In the genomic region with DNA sequence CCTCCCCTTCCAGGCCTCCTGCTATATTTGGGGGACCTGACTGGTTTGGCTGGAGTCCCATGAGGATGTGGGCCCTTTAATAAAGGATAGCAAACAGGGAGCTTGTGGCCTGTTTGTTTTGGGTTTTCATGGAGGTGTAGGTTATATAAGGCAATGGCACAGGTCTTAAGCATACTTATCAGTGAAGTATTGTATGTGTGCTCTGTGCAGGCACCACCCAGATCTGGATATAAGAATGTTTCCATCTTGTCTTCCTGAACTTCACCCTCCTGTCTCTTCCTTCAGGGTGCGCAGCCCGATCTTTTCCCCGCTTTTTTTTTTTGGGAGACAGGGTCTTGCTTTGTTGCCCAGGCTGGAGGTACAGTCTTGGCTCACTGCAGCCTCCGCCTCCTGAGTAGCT, we compare ENCODE assay signal across 27 cellular contexts. TPM values are rescaled to one million over a fixed set of nuclear protein-coding genes. Genes with fewer than 3 reads are reported as not detected.
A peak's percentile ranks its signal among the peaks of the same experiment; 100 is the strongest.
DNase-seq lines count a peak whose midpoint lies in the region; ATAC-seq and TF ChIP-seq lines count a peak whose summit lies in the region.
"Had no signal": no experiment of that assay in that cellular context is flagged by ENCODE, and none has a peak within 500 bp of the region (broad histone marks: within the 10 kb centered on the region; RNA-seq: fewer than 3 reads in every experiment).

No MANE protein-coding gene starts in this region.

- ATAC-seq in T-cell (replicated peaks in 1 of 4) = no peak
- no peak for ATAC-seq in effector memory CD8-positive, alpha-beta T cell (replicated peaks)
- peak; percentile 10 for ATAC-seq in mucosa of descending colon
- ATAC-seq in GM21390 (IDR thresholded peaks at IDR 0.05; ENCODE audit: unreplicated experiment) = no peak

- H3K4me1 Mint-ChIP-seq in T-cell (peaks cover 2 to 4% (median 3%) of the 10 kb centered on the region in 3 donors), CD14-positive monocyte (peaks cover 17% of the 10 kb centered on the region)
- no peaks in the 10 kb centered on the region for H3K4me1 Mint-ChIP-seq in effector memory CD8-positive, alpha-beta T cell (ENCODE audit: low read depth in 2 of 2)

- TF ChIP-seq CTCF in mucosa of descending colon (IDR thresholded peaks at IDR 0.05) (no peak), stomach (IDR thresholded peaks at IDR 0.05) (no peak), CD14-positive monocyte (IDR thresholded peaks at IDR 0.05) (no peak)

- WGBS in stomach, 5 donors = 43 to 68% (median 60%) methylated on average over 4 of the region's 4 CpGs

- TF ChIP-seq EP300 in stomach (IDR thresholded peaks at IDR 0.05) = no peak

- H3K4me3 ChIP-seq in mucosa of descending colon (no peak overlapping the region), stomach (no peak overlapping the region)
- H3K4me3 ChIP-seq: A549; BLaER1 treated with 17β-estradiol and CSF1 and Interleukin-3, amounts not matched to agents 10 nM and 100 nM; GM23248; MG63; PC-9 had no signal

- CTCF ChIA-PET in T-cell (lab: Charles Lee) = interaction anchor here in 1 of 2 donors (0.6 kb wide), 1 partner anchor 25 kb away, joined by 4 read pairs; no protein-coding TSS in a partner anchor

- H3K4me3 Mint-ChIP-seq in T-cell (no peak overlapping the region), CD14-positive monocyte (no peak overlapping the region)
- no peak overlapping the region for H3K4me3 Mint-ChIP-seq in effector memory CD8-positive, alpha-beta T cell
- H3K4me3 Mint-ChIP-seq: CD4-positive, alpha-beta memory T cell had no signal

- peak overlapping the region; percentile 13 to 51 (median 46) for H3K27ac ChIP-seq in stomach
- H3K27ac ChIP-seq: A549; BLaER1 treated with 17β-estradiol and CSF1 and Interleukin-3, amounts not matched to agents 10 nM and 100 nM; GM23248; PC-9 had no signal

- H3K9me3 Mint-ChIP-seq in T-cell (no peaks in the 10 kb centered on the region), CD14-positive monocyte (peaks cover 0 to 3% (median 0%) of the 10 kb centered on the region in 7 donors)
- H3K9me3 Mint-ChIP-seq in effector memory CD8-positive, alpha-beta T cell = no peaks in the 10 kb centered on the region
- H3K9me3 Mint-ChIP-seq: CD4-positive, alpha-beta memory T cell had no signal

- POLR2A ChIA-PET in T-cell (lab: Charles Lee) = no interaction called here

- H3K4me1 ChIP-seq in mucosa of descending colon (ENCODE audit: low read depth) (no peaks in the 10 kb centered on the region), stomach (peaks cover 0 to 28% (median 18%) of the 10 kb centered on the region in 4 donors)
- H3K4me1 ChIP-seq: A549 had no signal

- H3K27me3 Mint-ChIP-seq in T-cell (no peaks in the 10 kb centered on the region), CD14-positive monocyte (ENCODE audit: low read depth in 3 of 3) (peaks cover 0 to 6% (median 2%) of the 10 kb centered on the region in 3 donors)
- H3K27me3 Mint-ChIP-seq in effector memory CD8-positive, alpha-beta T cell = no peaks in the 10 kb centered on the region
- H3K27me3 Mint-ChIP-seq: CD4-positive, alpha-beta memory T cell had no signal

- no peaks in the 10 kb centered on the region for H3K27me3 ChIP-seq in stomach
- H3K27me3 ChIP-seq: BLaER1 treated with 17β-estradiol and CSF1 and Interleukin-3, amounts not matched to agents 10 nM and 100 nM; MG63 had no signal

- DNase-seq in T-cell (no peak), mucosa of descending colon (no peak), stomach (no peak), KG1 (lab: John Stamatoyannopoulos, UW) (no peak), HUDEP-2 (lab: John Stamatoyannopoulos, UW; ENCODE audit: unreplicated experiment in 76 of 76) (no peak), CD14-positive monocyte (ENCODE audit: low spot score) (no peak)
- no peak for DNase-seq in effector memory CD8-positive, alpha-beta T cell
- DNase-seq: AML-193; CD4-positive, alpha-beta memory T cell; COR-L47; GF-D8; GM23248; KBM-7; MG63; NCI-H1105 treated with DMSO at 0.1 percent for 48 hours; NCI-H146; NCI-H1930; NCI-H446; NCI-H524 treated with DMSO at 0.1 percent for 48 hours; NCI-H82; NK-92 treated with Interleukin-12 subunit alpha and Interleukin-12 subunit beta, amount 100 ng/mL, for 24 hours; PC-9; SHP77 treated with DMSO at 0.1 percent for 48 hours had no signal

- intact Hi-C loops in mucosa of descending colon (cut with DNase I, micrococcal nuclease) = no loop called here
- intact Hi-C loops in stomach (cut with DNase I; ENCODE audit: low total_unique reads) = no loop called here
- intact Hi-C loops in CD14-positive monocyte (cut with micrococcal nuclease) = no loop called here

- H3K36me3 ChIP-seq in mucosa of descending colon (ENCODE audit: low read depth) (peaks cover 10% of the 10 kb centered on the region), stomach (peaks cover 36 to 47% (median 46%) of the 10 kb centered on the region in 4 donors)

- no peak for TF ChIP-seq POLR2A in stomach (IDR thresholded peaks at IDR 0.05)

- H3K27ac Mint-ChIP-seq in T-cell (peak overlapping the region; percentile 8 to 51), CD14-positive monocyte (peak overlapping the region in 2 of 7 donors; percentile 10 to 48)
- H3K27ac Mint-ChIP-seq in effector memory CD8-positive, alpha-beta T cell = peak overlapping the region; percentile 11 to 83

- H3K36me3 Mint-ChIP-seq in T-cell (peaks cover 18% of the 10 kb centered on the region), CD14-positive monocyte (peaks cover 44 to 47% of the 10 kb centered on the region in 2 donors)
- H3K36me3 Mint-ChIP-seq in effector memory CD8-positive, alpha-beta T cell (ENCODE audit: insufficient read depth) = peaks cover 15% of the 10 kb centered on the region

- H3K9me3 ChIP-seq in mucosa of descending colon (no peaks in the 10 kb centered on the region), stomach (no peaks in the 10 kb centered on the region)
- H3K9me3 ChIP-seq: A549; BLaER1 treated with 17β-estradiol and CSF1 and Interleukin-3, amounts not matched to agents 10 nM and 100 nM; MG63 had no signal

RNA-seq across cellular contexts. Expression of a gene that starts 10.6 kb away (rescaled TPM):
- total RNA-seq in T-cell (under 1 TPM in 3 of 5 donors, not detected in 2; 0.14 to 0.62 (median 0.25) TPM), mucosa of descending colon (1 to 10 TPM; 3.0 to 5.3 (median 3.6) TPM), stomach (not detected)
- polyA plus RNA-seq in stomach (1 to 10 TPM in 1 of 3 donors, not detected in 2; 1.0 TPM), CD14-positive monocyte (not detected)
- total RNA-seq: RPMI7951 had no signal
- polyA plus RNA-seq: GM23248 had no signal

RNA-seq across cellular contexts. Expression of a gene that starts 26.9 kb away (rescaled TPM):
- total RNA-seq in T-cell (10 to 100 TPM; 15.3 to 37.9 (median 28.5) TPM), mucosa of descending colon (100 to 1,000 TPM; 219 to 286 (median 273) TPM), stomach (100 to 1,000 TPM in 2 of 5 donors, 10 to 100 TPM in 3; 47.5 to 334 (median 94.8) TPM)
- polyA plus RNA-seq in stomach (100 to 1,000 TPM in 1 of 3 donors, 10 to 100 TPM in 2; 33.4 to 130 (median 70.3) TPM), CD14-positive monocyte (1 to 10 TPM; 3.6 to 3.9 TPM)

RNA-seq across cellular contexts. Expression of a gene that starts 27.3 kb away (rescaled TPM):
- total RNA-seq in T-cell = under 1 TPM in 2 of 5 donors, not detected in 3; 0.38 to 0.43 TPM
- 1 to 10 TPM; 1.8 to 4.5 (median 3.5) TPM for total RNA-seq in mucosa of descending colon
- 1 to 10 TPM in 2 of 5 donors, not detected in 3; 1.3 to 6.1 TPM for total RNA-seq in stomach
- 1 to 10 TPM; 1.4 to 2.7 (median 1.6) TPM for polyA plus RNA-seq in stomach
- under 1 TPM; 0.38 to 0.44 TPM for polyA plus RNA-seq in CD14-positive monocyte

RNA-seq across cellular contexts. Expression of a gene that starts 37.1 kb away (rescaled TPM):
- total RNA-seq in T-cell = 10 to 100 TPM; 59.8 to 82.8 (median 72.0) TPM
- total RNA-seq in mucosa of descending colon = 10 to 100 TPM; 56.6 to 71.7 (median 57.1) TPM
- 100 to 1,000 TPM in 2 of 5 donors, 10 to 100 TPM in 2, 1 to 10 TPM in 1; 8.1 to 202 (median 82.1) TPM for total RNA-seq in stomach
- polyA plus RNA-seq in stomach = 10 to 100 TPM; 28.0 to 52.7 (median 41.4) TPM
- polyA plus RNA-seq in CD14-positive monocyte = 1 to 10 TPM; 7.1 to 7.6 TPM

RNA-seq across cellular contexts. Expression of a gene that starts 53.7 kb away (rescaled TPM):
- total RNA-seq in T-cell = 10 to 100 TPM in 1 of 5 donors, 1 to 10 TPM in 4; 3.3 to 10.4 (median 8.5) TPM
- 10 to 100 TPM in 2 of 3 donors, 1 to 10 TPM in 1; 8.0 to 11.2 (median 10.8) TPM for total RNA-seq in mucosa of descending colon
- 10 to 100 TPM in 1 of 5 donors, 1 to 10 TPM in 4; 2.9 to 15.2 (median 6.6) TPM for total RNA-seq in stomach
- polyA plus RNA-seq in stomach = 1 to 10 TPM; 1.7 to 2.6 (median 1.7) TPM
- under 1 TPM; 0.39 to 0.75 TPM for polyA plus RNA-seq in CD14-positive monocyte
